ENCODE assay signal across 13 cellular contexts in genomic region chr19:4693471-4694121, GRCh38. TPM values are rescaled to one million over a fixed set of nuclear protein-coding genes. Genes with fewer than 3 reads are reported as not detected.
A peak's percentile ranks its signal among the peaks of the same experiment; 100 is the strongest.
DNase-seq lines count a peak whose midpoint lies in the region; ATAC-seq and TF ChIP-seq lines count a peak whose summit lies in the region.
"Had no signal": no experiment of that assay in that cellular context is flagged by ENCODE, and none has a peak within 500 bp of the region (broad histone marks: within the 10 kb centered on the region; RNA-seq: fewer than 3 reads in every experiment).

No MANE protein-coding gene starts in this region.

- intact Hi-C loops in psoas muscle (cut with DNase I): no loop called here
- intact Hi-C loops in activated CD4-positive, alpha-beta T cell treated with anti-CD3 and anti-CD28 coated beads for 36 hours (cut with DNase I, micrococcal nuclease): no loop called here

- no peak overlapping the region for H3K27ac Mint-ChIP-seq in activated CD4-positive, alpha-beta T cell treated with anti-CD3 and anti-CD28 coated beads for 36 hours
- H3K27ac Mint-ChIP-seq: CD8-positive, alpha-beta T cell had no signal

- WGBS in psoas muscle, 3 donors: 54 to 67% (median 60%) methylated on average over 15 of the region's 15 CpGs

- DNase-seq in AG04450 (ENCODE audit: low read depth, low spot score) (no peak), LNCaP clone FGC (ENCODE audit: low read depth) (no peak), psoas muscle (no peak), NCI-H226 (no peak)
- DNase-seq in activated CD4-positive, alpha-beta T cell treated with anti-CD3 and anti-CD28 coated beads for 36 hours: no peak
- DNase-seq: activated CD8-positive, alpha-beta memory T cell treated with anti-CD3 and anti-CD28 coated beads for 24 hours; activated effector memory CD4-positive, alpha-beta T cell treated with anti-CD3 and anti-CD28 coated beads, Interleukin-2, amount 50 U/mL, for 16 hours; CD8-positive, alpha-beta T cell; NK-92 treated with Interleukin-12 subunit alpha and Interleukin-12 subunit beta, amount 100 ng/mL, for 24 hours; spleen had no signal

- no peaks in the 10 kb centered on the region for H3K27me3 Mint-ChIP-seq in activated CD4-positive, alpha-beta T cell treated with anti-CD3 and anti-CD28 coated beads for 36 hours

- peaks cover 59% of the 10 kb centered on the region for H3K4me1 ChIP-seq in psoas muscle

- H3K4me3 Mint-ChIP-seq in activated CD4-positive, alpha-beta T cell treated with anti-CD3 and anti-CD28 coated beads for 36 hours: no peak overlapping the region
- H3K4me3 Mint-ChIP-seq: CD8-positive, alpha-beta T cell had no signal

- ATAC-seq in psoas muscle (no peak), GM21619 (IDR thresholded peaks at IDR 0.05; ENCODE audit: unreplicated experiment) (no peak), HG02870 (IDR thresholded peaks at IDR 0.05; ENCODE audit: unreplicated experiment) (no peak)
- ATAC-seq in activated CD4-positive, alpha-beta T cell treated with anti-CD3 and anti-CD28 coated beads for 36 hours: no peak
- ATAC-seq: CD8-positive, alpha-beta T cell had no signal

- POLR2A ChIA-PET in AG04450 (lab: Yijun Ruan, JAX): no interaction called here
- POLR2A ChIA-PET in activated CD4-positive, alpha-beta T cell treated with anti-CD3 and anti-CD28 coated beads for 36 hours (lab: Charles Lee): no interaction called here

- H3K9me3 Mint-ChIP-seq in activated CD4-positive, alpha-beta T cell treated with anti-CD3 and anti-CD28 coated beads for 36 hours (ENCODE audit: low read depth): no peaks in the 10 kb centered on the region
- H3K9me3 Mint-ChIP-seq: CD8-positive, alpha-beta T cell had no signal

- TF ChIP-seq CTCF in AG04450 (IDR thresholded peaks at IDR 0.05; ENCODE audit: low read depth, low read length) (no peak), LNCaP clone FGC (IDR thresholded peaks at IDR 0.05; ENCODE audit: control insufficient read depth, extremely low read depth, insufficient read depth) (no peak), psoas muscle (IDR thresholded peaks at IDR 0.05) (no peak)

- H3K36me3 Mint-ChIP-seq in activated CD4-positive, alpha-beta T cell treated with anti-CD3 and anti-CD28 coated beads for 36 hours (ENCODE audit: low read depth): peaks cover 29% of the 10 kb centered on the region

- peaks cover 5 to 71% of the 10 kb centered on the region in 2 donors for H3K36me3 ChIP-seq in psoas muscle (ENCODE audit: insufficient read depth in 1 of 2, low read depth in 1 of 2)

- H3K4me1 Mint-ChIP-seq in activated CD4-positive, alpha-beta T cell treated with anti-CD3 and anti-CD28 coated beads for 36 hours: no peaks in the 10 kb centered on the region

- peak overlapping the region; percentile 87 for H3K27ac ChIP-seq in AG04450 (ENCODE audit: low read depth, low read length)
- H3K27ac ChIP-seq in cingulate gyrus (ENCODE audit: low read depth, low read length): peak overlapping the region; percentile 91
- peak overlapping the region; percentile 95 for H3K27ac ChIP-seq in psoas muscle

- H3K9me3 ChIP-seq in AG04450 (ENCODE audit: control insufficient read depth, insufficient read depth, low read length) (no peaks in the 10 kb centered on the region), psoas muscle (no peaks in the 10 kb centered on the region)
- H3K9me3 ChIP-seq: spleen had no signal

- no peak overlapping the region for H3K4me3 ChIP-seq in AG04450 (ENCODE audit: low read depth, low read length)
- H3K4me3 ChIP-seq in LNCaP clone FGC (ENCODE audit: low read depth, low read length): peak overlapping the region; percentile 9; the same call in 1 of the 2 replicates
- H3K4me3 ChIP-seq in psoas muscle: peak overlapping the region; percentile 27
- H3K4me3 ChIP-seq: spleen had no signal

- H3K27me3 ChIP-seq in AG04450 (ENCODE audit: control insufficient read depth, insufficient read depth, low read length) (no peaks in the 10 kb centered on the region), psoas muscle (ENCODE audit: insufficient read depth in 3 of 3, low read length in 2 of 3) (no peaks in the 10 kb centered on the region)
- H3K27me3 ChIP-seq: spleen had no signal

- CTCF ChIA-PET in AG04450 (lab: Charles Lee): no interaction called here
- CTCF ChIA-PET in activated CD4-positive, alpha-beta T cell treated with anti-CD3 and anti-CD28 coated beads for 36 hours (lab: Charles Lee): no interaction called here

RNA-seq across cellular contexts. Expression of gene MYDGF, which starts 23.5 kb away (rescaled TPM):
- polyA plus RNA-seq in AG04450 (2011; rRNA removed) (126 and 160 TPM in 2 replicates), psoas muscle (100 to 1,000 TPM in 1 of 3 donors, 10 to 100 TPM in 2; 23.9 to 164 (median 40.0) TPM)
- 45.1 and 52.5 TPM in 2 replicates for polyA minus RNA-seq in AG04450 (2011; rRNA and poly(A)+ RNA removed)
- total RNA-seq in psoas muscle: 10 to 100 TPM; 11.4 to 24.0 (median 19.1) TPM
- total RNA-seq in activated CD4-positive, alpha-beta T cell treated with anti-CD3 and anti-CD28 coated beads for 36 hours: 10 to 100 TPM; 34.7 to 53.8 TPM

RNA-seq across cellular contexts. Expression of gene DPP9, which starts 30.0 kb away (rescaled TPM):
- polyA plus RNA-seq in AG04450 (2011; rRNA removed): 5.6 and 9.0 TPM in 2 replicates
- polyA minus RNA-seq in AG04450 (2011; rRNA and poly(A)+ RNA removed): 8.5 and 15.2 TPM in 2 replicates
- 10 to 100 TPM; 55.9 to 97.4 (median 78.6) TPM for total RNA-seq in psoas muscle
- polyA plus RNA-seq in psoas muscle: 100 to 1,000 TPM in 2 of 3 donors, 10 to 100 TPM in 1; 64.6 to 138 (median 108) TPM
- total RNA-seq in activated CD4-positive, alpha-beta T cell treated with anti-CD3 and anti-CD28 coated beads for 36 hours: 10 to 100 TPM; 49.2 to 51.3 TPM

RNA-seq across cellular contexts. Expression of gene TNFAIP8L1, which starts 54.3 kb away (rescaled TPM):
- polyA plus RNA-seq in AG04450 (2011; rRNA removed) (4.1 and 4.7 TPM in 2 replicates), psoas muscle (1 to 10 TPM; 2.4 to 3.5 (median 2.8) TPM)
- 3.9 and 4.0 TPM in 2 replicates for polyA minus RNA-seq in AG04450 (2011; rRNA and poly(A)+ RNA removed)
- total RNA-seq in psoas muscle: 1 to 10 TPM; 3.1 to 5.1 (median 3.8) TPM
- total RNA-seq in activated CD4-positive, alpha-beta T cell treated with anti-CD3 and anti-CD28 coated beads for 36 hours: 10 to 100 TPM; 14.1 to 15.4 TPM
